12 cellular contexts compared by ENCODE assay signal in the genomic region with DNA sequence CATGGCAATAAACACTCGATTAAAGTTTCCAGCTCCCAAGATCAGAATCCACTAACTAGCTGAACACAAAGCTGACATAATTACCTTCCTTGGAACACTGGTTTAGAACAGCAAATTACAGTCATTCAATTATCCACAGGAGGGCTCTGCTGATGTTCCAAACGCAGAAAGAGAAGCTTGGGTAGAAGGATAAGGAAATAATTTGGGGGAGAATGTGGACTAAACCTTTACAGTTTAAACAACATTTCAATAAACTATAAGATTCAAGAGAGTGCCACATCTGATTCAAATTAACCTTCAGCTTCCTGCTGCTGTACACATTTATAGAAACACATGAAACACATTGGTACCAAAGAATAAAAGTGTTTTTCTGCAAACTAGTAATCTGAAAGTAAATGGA.
A peak's percentile ranks its signal among the peaks of the same experiment; 100 is the strongest.
DNase-seq lines count a peak whose midpoint lies in the region; ATAC-seq and TF ChIP-seq lines count a peak whose summit lies in the region.
"Had no signal": no experiment of that assay in that cellular context is flagged by ENCODE, and none has a peak within 500 bp of the region (broad histone marks: within the 10 kb centered on the region; RNA-seq: fewer than 3 reads in every experiment).

No MANE protein-coding gene starts in this region.

- H3K36me3 ChIP-seq in mesenchymal stem cell (ENCODE audit: control insufficient read depth in 1 of 2, insufficient read depth in 2 of 2, low read depth in 1 of 2, low read length in 2 of 2), result no peaks in the 10 kb centered on the region
- H3K36me3 ChIP-seq: gastrocnemius medialis had no signal

- peaks cover 3% of the 10 kb centered on the region for H3K4me1 ChIP-seq in mesenchymal stem cell (ENCODE audit: control insufficient read depth, insufficient read depth, low read depth, low read length)
- H3K4me1 ChIP-seq: gastrocnemius medialis had no signal

- H2AFZ ChIP-seq in mesenchymal stem cell (ENCODE audit: low read depth, low read length), result no peak overlapping the region

- no peaks in the 10 kb centered on the region for H3K27me3 ChIP-seq in mesenchymal stem cell (ENCODE audit: control insufficient read depth in 1 of 2, insufficient read depth in 1 of 2, low read length in 2 of 2)
- H3K27me3 ChIP-seq: gastrocnemius medialis had no signal

- CTCF ChIA-PET in GM10248 (lab: Yijun Ruan, JAX), result interaction anchor here (1.3 kb wide), 1 partner anchor 19 kb away, joined by 4 read pairs; no protein-coding TSS in a partner anchor

- no peaks in the 10 kb centered on the region for H3K9me3 ChIP-seq in mesenchymal stem cell (ENCODE audit: control insufficient read depth, low read length)
- H3K9me3 ChIP-seq: gastrocnemius medialis had no signal

- no peak overlapping the region for H2BK15ac ChIP-seq in mesenchymal stem cell (ENCODE audit: low read depth, poor library complexity, severe bottlenecking)

- no peak overlapping the region for H2BK120ac ChIP-seq in mesenchymal stem cell (ENCODE audit: low read depth, low read length)

- H3K27ac ChIP-seq in mesenchymal stem cell (ENCODE audit: low read length, poor library complexity, severe bottlenecking), result no peak overlapping the region
- H3K27ac ChIP-seq: gastrocnemius medialis had no signal

- WGBS in mesenchymal stem cell, result 73% methylated on average over 1 of the region's 2 CpGs

- H2BK12ac ChIP-seq in mesenchymal stem cell (ENCODE audit: low read length in 2 of 2), result no peak overlapping the region

- H3K9ac ChIP-seq in mesenchymal stem cell (ENCODE audit: low read length), result peak overlapping the region; percentile 52

- TF ChIP-seq CTCF in GM10248 (IDR thresholded peaks at IDR 0.05; ENCODE audit: control extremely low read depth, extremely low read depth, low read depth, missing control alignments), result no peak

- DNase-seq in DMS153 treated with DMSO at 0.1 percent for 48 hours (lab: John Stamatoyannopoulos, UW; ENCODE audit: unreplicated experiment), result peak; percentile 46
- DNase-seq in NCI-H146 treated with DMSO at 0.1 percent for 48 hours (lab: John Stamatoyannopoulos, UW; ENCODE audit: unreplicated experiment), result peak; percentile 84
- peak; percentile 10 for DNase-seq in amniotic stem cell (lab: John Stamatoyannopoulos, UW)
- DNase-seq in mesenchymal stem cell, result no peak
- no peak for DNase-seq in AML-193 (lab: John Stamatoyannopoulos, UW)
- no peak for DNase-seq in Kasumi-1 (lab: John Stamatoyannopoulos, UW)
- DNase-seq in GM10248 (ENCODE audit: extremely low spot score), result no peak
- DNase-seq: activated effector memory CD4-positive, alpha-beta T cell treated with anti-CD3 and anti-CD28 coated beads, Interleukin-2, amount 50 U/mL, for 16 hours; gastrocnemius medialis; stimulated activated naive CD4-positive, alpha-beta T cell; T-helper 9 cell had no signal

- H3K14ac ChIP-seq in mesenchymal stem cell (ENCODE audit: low read length in 2 of 2), result no peak overlapping the region

- peak overlapping the region; percentile 88 for H2AK5ac ChIP-seq in mesenchymal stem cell (ENCODE audit: low read length, severe bottlenecking)

- ATAC-seq in GM18519 (IDR thresholded peaks at IDR 0.05; ENCODE audit: low FRiP score, unreplicated experiment), result no peak
- ATAC-seq: gastrocnemius medialis had no signal

- H4K8ac ChIP-seq in mesenchymal stem cell (ENCODE audit: low read length), result no peak overlapping the region

- H3K4me2 ChIP-seq in mesenchymal stem cell (ENCODE audit: low read length, poor library complexity, severe bottlenecking), result no peak overlapping the region

- POLR2A ChIA-PET in GM10248 (lab: Yijun Ruan, JAX), result no interaction called here

- H3K4me3 ChIP-seq in mesenchymal stem cell (ENCODE audit: insufficient read depth in 1 of 2, low read depth in 1 of 2, low read length in 2 of 2), result no peak overlapping the region
- H3K4me3 ChIP-seq: gastrocnemius medialis had no signal

- no peak overlapping the region for H3K4ac ChIP-seq in mesenchymal stem cell (ENCODE audit: low read depth in 1 of 2, low read length in 2 of 2)

- H3K79me1 ChIP-seq in mesenchymal stem cell (replicated peaks; ENCODE audit: low read length, poor library complexity, severe bottlenecking), result peaks cover 2% of the 10 kb centered on the region

- no peak overlapping the region for H3K23ac ChIP-seq in mesenchymal stem cell (ENCODE audit: low read length in 2 of 2)

- no peak overlapping the region for H2BK5ac ChIP-seq in mesenchymal stem cell (ENCODE audit: low read depth, low read length, poor library complexity, severe bottlenecking)

- no peak overlapping the region for H3K18ac ChIP-seq in mesenchymal stem cell (ENCODE audit: low read depth in 1 of 2, low read length in 2 of 2)

- no peak overlapping the region for H4K91ac ChIP-seq in mesenchymal stem cell (ENCODE audit: low read length)

Comparison
In these comparisons a context has a peak if more than half of its experiments do, and no peak if none do; other contexts are left out.
1. DNase-seq: peak in DMS153 treated with DMSO at 0.1 percent for 48 hours (single experiment), NCI-H146 treated with DMSO at 0.1 percent for 48 hours (single experiment) and amniotic stem cell (single experiment); none in mesenchymal stem cell (single experiment), AML-193 (0 of 2), Kasumi-1 (0 of 2) and GM10248 (single experiment).